2 cellular contexts compared by ENCODE assay signal in the genomic region with DNA sequence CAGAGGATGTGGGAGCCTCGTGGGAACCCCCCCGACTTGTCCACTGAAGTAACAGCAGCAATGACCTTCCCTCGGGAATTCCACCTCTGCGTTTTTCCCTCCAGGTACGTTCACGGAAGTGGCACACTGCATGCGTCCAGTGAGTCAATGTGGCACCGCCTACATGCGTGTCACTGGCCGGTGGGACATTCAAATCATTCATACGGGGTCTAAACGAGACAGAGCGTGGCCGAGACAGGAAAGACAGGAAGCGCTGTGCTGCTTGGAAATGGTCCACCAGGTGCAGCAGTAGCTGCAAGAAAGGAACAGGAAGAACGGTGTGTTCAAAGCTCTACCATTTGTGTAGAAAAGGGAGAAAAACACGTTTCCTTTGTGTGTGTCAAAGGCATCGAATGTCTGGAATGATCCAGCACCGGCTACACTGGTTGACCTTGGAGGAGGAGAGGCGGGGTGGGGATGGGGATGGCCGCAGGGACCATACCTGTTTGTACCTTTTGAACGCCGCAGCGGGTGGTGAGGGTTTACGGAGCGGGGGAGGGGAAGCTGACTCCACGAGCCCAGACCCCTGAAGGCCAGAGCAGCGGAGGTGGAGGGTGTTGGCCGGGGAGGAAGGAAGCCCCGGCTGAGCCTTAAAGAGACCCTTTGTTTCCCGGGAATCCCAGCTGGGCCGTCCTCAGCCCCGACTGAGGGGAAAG.
A peak's percentile ranks its signal among the peaks of the same experiment; 100 is the strongest.
TF ChIP-seq lines count a peak whose summit lies in the region.

No MANE protein-coding gene starts in this region.

TF ChIP-seq in GM23338, 12 proteins besides CTCF, POLR2A, EP300 and RAD21:
- no peak for TF ChIP-seq REST (IDR thresholded peaks at IDR 0.05; ENCODE audit: unreplicated experiment)
- TF ChIP-seq STAT1 (IDR thresholded peaks at IDR 0.05; ENCODE audit: unreplicated experiment) = no peak
- TF ChIP-seq POLR2AphosphoS5 (IDR thresholded peaks at IDR 0.05; ENCODE audit: low read depth) = peak; percentile 44
TF ChIP-seq in GM23338: peak in this region for 1.

TF ChIP-seq in HepG2, 621 proteins besides CTCF, POLR2A, EP300 and RAD21 (continues in another document):
- TF ChIP-seq ZNF782 (CRISPR knock-in tag; IDR thresholded peaks at IDR 0.05; ENCODE audit: borderline replicate concordance) = no peak
- TF ChIP-seq ZBTB46 (CRISPR knock-in tag; IDR thresholded peaks at IDR 0.05; ENCODE audit: borderline replicate concordance) = no peak
- no peak for TF ChIP-seq HOXA7 (CRISPR knock-in tag; IDR thresholded peaks at IDR 0.05)
- no peak for TF ChIP-seq TEF (CRISPR knock-in tag; IDR thresholded peaks at IDR 0.05)
- no peak for TF ChIP-seq TBP (CRISPR knock-in tag; IDR thresholded peaks at IDR 0.05)
- no peak for TF ChIP-seq U2AF2 (IDR thresholded peaks at IDR 0.05; ENCODE audit: low read depth, low read length)
- no peak for TF ChIP-seq PREB (CRISPR knock-in tag; IDR thresholded peaks at IDR 0.05)
- no peak for TF ChIP-seq NONO (IDR thresholded peaks at IDR 0.05)
- no peak for TF ChIP-seq NONO (CRISPR knock-in tag; conservative IDR thresholded peaks at IDR 0.05)
- no peak for TF ChIP-seq HES4 (CRISPR knock-in tag; IDR thresholded peaks at IDR 0.05; ENCODE audit: borderline replicate concordance)
- peak; percentile 39; the same call in 1 of the 2 replicates for TF ChIP-seq FOSL2 (CRISPR knock-in tag; IDR thresholded peaks at IDR 0.05)
- peak; percentile 18 for TF ChIP-seq AGO2 (optimal IDR thresholded peaks at IDR 0.05; ENCODE audit: low read depth, low read length)
- no peak for TF ChIP-seq GATAD1 (CRISPR knock-in tag; IDR thresholded peaks at IDR 0.05)
- no peak for TF ChIP-seq ZNF788 (CRISPR knock-in tag; IDR thresholded peaks at IDR 0.05; ENCODE audit: borderline replicate concordance)
- no peak for TF ChIP-seq RFX3 (CRISPR knock-in tag; IDR thresholded peaks at IDR 0.05)
- TF ChIP-seq SRSF9 (IDR thresholded peaks at IDR 0.05; ENCODE audit: borderline replicate concordance, insufficient read depth, low read depth, low read length, poor library complexity, severe bottlenecking) = no peak
- TF ChIP-seq ZNF121 (CRISPR knock-in tag; IDR thresholded peaks at IDR 0.05) = no peak
- no peak for TF ChIP-seq ZNF644 (CRISPR knock-in tag; IDR thresholded peaks at IDR 0.05; ENCODE audit: low read depth)
- no peak for TF ChIP-seq ZNF3 (CRISPR knock-in tag; IDR thresholded peaks at IDR 0.05)
- no peak for TF ChIP-seq ERF (CRISPR knock-in tag; IDR thresholded peaks at IDR 0.05)
- peak; percentile 32 for TF ChIP-seq ZEB1 (IDR thresholded peaks at IDR 0.05; ENCODE audit: insufficient replicate concordance, low read depth)
- TF ChIP-seq ATAD3A (CRISPR knock-in tag; IDR thresholded peaks at IDR 0.05) = no peak
- TF ChIP-seq EZH2 (conservative IDR thresholded peaks at IDR 0.05; ENCODE audit: low read depth, low read length) = no peak
- no peak for TF ChIP-seq ZNF562 (CRISPR knock-in tag; IDR thresholded peaks at IDR 0.05; ENCODE audit: borderline replicate concordance)
- no peak for TF ChIP-seq GLI4 (CRISPR knock-in tag; IDR thresholded peaks at IDR 0.05; ENCODE audit: borderline replicate concordance)
- TF ChIP-seq, protein P1, sequence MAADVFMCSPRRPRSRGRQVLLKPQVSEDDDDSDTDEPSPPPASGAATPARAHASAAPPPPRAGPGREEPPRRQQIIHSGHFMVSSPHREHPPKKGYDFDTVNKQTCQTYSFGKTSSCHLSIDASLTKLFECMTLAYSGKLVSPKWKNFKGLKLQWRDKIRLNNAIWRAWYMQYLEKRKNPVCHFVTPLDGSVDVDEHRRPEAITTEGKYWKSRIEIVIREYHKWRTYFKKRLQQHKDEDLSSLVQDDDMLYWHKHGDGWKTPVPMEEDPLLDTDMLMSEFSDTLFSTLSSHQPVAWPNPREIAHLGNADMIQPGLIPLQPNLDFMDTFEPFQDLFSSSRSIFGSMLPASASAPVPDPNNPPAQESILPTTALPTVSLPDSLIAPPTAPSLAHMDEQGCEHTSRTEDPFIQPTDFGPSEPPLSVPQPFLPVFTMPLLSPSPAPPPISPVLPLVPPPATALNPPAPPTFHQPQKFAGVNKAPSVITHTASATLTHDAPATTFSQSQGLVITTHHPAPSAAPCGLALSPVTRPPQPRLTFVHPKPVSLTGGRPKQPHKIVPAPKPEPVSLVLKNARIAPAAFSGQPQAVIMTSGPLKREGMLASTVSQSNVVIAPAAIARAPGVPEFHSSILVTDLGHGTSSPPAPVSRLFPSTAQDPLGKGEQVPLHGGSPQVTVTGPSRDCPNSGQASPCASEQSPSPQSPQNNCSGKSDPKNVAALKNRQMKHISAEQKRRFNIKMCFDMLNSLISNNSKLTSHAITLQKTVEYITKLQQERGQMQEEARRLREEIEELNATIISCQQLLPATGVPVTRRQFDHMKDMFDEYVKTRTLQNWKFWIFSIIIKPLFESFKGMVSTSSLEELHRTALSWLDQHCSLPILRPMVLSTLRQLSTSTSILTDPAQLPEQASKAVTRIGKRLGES (CRISPR knock-in tag; IDR thresholded peaks at IDR 0.05; ENCODE audit: borderline replicate concordance) = no peak
- TF ChIP-seq ZSCAN25 (CRISPR knock-in tag; IDR thresholded peaks at IDR 0.05) = no peak
- no peak for TF ChIP-seq TBL1XR1 (IDR thresholded peaks at IDR 0.05; ENCODE audit: borderline replicate concordance, low read length, partially characterized antibody)
- no peak for TF ChIP-seq ZNF768 (CRISPR knock-in tag; IDR thresholded peaks at IDR 0.05)
- TF ChIP-seq ZBTB33 (CRISPR knock-in tag; IDR thresholded peaks at IDR 0.05) = peak; percentile 92
- TF ChIP-seq, protein P2, sequence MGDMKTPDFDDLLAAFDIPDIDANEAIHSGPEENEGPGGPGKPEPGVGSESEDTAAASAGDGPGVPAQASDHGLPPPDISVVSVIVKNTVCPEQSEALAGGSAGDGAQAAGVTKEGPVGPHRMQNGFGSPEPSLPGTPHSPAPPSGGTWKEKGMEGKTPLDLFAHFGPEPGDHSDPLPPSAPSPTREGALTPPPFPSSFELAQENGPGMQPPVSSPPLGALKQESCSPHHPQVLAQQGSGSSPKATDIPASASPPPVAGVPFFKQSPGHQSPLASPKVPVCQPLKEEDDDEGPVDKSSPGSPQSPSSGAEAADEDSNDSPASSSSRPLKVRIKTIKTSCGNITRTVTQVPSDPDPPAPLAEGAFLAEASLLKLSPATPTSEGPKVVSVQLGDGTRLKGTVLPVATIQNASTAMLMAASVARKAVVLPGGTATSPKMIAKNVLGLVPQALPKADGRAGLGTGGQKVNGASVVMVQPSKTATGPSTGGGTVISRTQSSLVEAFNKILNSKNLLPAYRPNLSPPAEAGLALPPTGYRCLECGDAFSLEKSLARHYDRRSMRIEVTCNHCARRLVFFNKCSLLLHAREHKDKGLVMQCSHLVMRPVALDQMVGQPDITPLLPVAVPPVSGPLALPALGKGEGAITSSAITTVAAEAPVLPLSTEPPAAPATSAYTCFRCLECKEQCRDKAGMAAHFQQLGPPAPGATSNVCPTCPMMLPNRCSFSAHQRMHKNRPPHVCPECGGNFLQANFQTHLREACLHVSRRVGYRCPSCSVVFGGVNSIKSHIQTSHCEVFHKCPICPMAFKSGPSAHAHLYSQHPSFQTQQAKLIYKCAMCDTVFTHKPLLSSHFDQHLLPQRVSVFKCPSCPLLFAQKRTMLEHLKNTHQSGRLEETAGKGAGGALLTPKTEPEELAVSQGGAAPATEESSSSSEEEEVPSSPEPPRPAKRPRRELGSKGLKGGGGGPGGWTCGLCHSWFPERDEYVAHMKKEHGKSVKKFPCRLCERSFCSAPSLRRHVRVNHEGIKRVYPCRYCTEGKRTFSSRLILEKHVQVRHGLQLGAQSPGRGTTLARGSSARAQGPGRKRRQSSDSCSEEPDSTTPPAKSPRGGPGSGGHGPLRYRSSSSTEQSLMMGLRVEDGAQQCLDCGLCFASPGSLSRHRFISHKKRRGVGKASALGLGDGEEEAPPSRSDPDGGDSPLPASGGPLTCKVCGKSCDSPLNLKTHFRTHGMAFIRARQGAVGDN (CRISPR knock-in tag; IDR thresholded peaks at IDR 0.05) = peak; percentile 48
- no peak for TF ChIP-seq PHF5A (CRISPR knock-in tag; IDR thresholded peaks at IDR 0.05; ENCODE audit: low read depth, unreplicated experiment)
- 0 out of 2 replicates have a peak, but pooled peaks have one; percentile 37 for TF ChIP-seq MTA1 (CRISPR knock-in tag; IDR thresholded peaks at IDR 0.05; ENCODE audit: borderline replicate concordance)
- no peak for TF ChIP-seq TFE3 (CRISPR knock-in tag; IDR thresholded peaks at IDR 0.05)
- TF ChIP-seq AKAP8 (CRISPR knock-in tag; IDR thresholded peaks at IDR 0.05) = no peak
- peak; percentile 44 for TF ChIP-seq ETV5 (CRISPR knock-in tag; IDR thresholded peaks at IDR 0.05; ENCODE audit: borderline replicate concordance)
- TF ChIP-seq ZNF564 (CRISPR knock-in tag; IDR thresholded peaks at IDR 0.05) = no peak
- no peak for TF ChIP-seq ATF4 (CRISPR knock-in tag; IDR thresholded peaks at IDR 0.05)
- TF ChIP-seq BATF2 (CRISPR knock-in tag; IDR thresholded peaks at IDR 0.05) = no peak
